ENCODE assay signal across 10 cellular contexts in genomic region chr2:24456610-24457556, GRCh38. TPM values are rescaled to one million over a fixed set of nuclear protein-coding genes. Genes with fewer than 3 reads are reported as not detected.
DNase-seq lines count a peak whose midpoint lies in the region; ATAC-seq and TF ChIP-seq lines count a peak whose summit lies in the region.
"Had no signal": no experiment of that assay in that cellular context is flagged by ENCODE, and none has a peak within 500 bp of the region (broad histone marks: within the 10 kb centered on the region; RNA-seq: fewer than 3 reads in every experiment).

No MANE protein-coding gene starts in this region.

- TF ChIP-seq CTCF in astrocyte of the spinal cord (IDR thresholded peaks at IDR 0.05; ENCODE audit: low read depth, low read length) (no peak), upper lobe of left lung (IDR thresholded peaks at IDR 0.05) (no peak)

- intact Hi-C loops in activated CD4-positive, alpha-beta memory T cell treated with anti-CD3 and anti-CD28 coated beads for 36 hours (cut with micrococcal nuclease): no loop called here
- intact Hi-C loops in left colon (cut with DNase I, micrococcal nuclease): no loop called here

- no peaks in the 10 kb centered on the region for H3K9me3 Mint-ChIP-seq in activated CD4-positive, alpha-beta memory T cell treated with anti-CD3 and anti-CD28 coated beads for 36 hours
- no peaks in the 10 kb centered on the region for H3K9me3 Mint-ChIP-seq in activated CD4-positive, alpha-beta memory T cell treated with anti-CD3 and anti-CD28 coated beads, Interleukin-2, amount 10 ng/mL, durations not matched to agents 7 days and 5 days

- CTCF ChIA-PET in activated CD4-positive, alpha-beta memory T cell treated with anti-CD3 and anti-CD28 coated beads for 36 hours (lab: Charles Lee): interaction anchor here (1.1 kb wide), 1 partner anchor 34 kb away, joined by 3 read pairs; no protein-coding TSS in a partner anchor
- CTCF ChIA-PET in activated CD4-positive, alpha-beta memory T cell treated with anti-CD3 and anti-CD28 coated beads, Interleukin-2, amount 10 ng/mL, durations not matched to agents 7 days and 5 days (lab: Charles Lee): no interaction called here

- H3K4me3 ChIP-seq in astrocyte of the spinal cord (ENCODE audit: low read depth, low read length) (no peak overlapping the region), upper lobe of left lung (no peak overlapping the region), HAP-1 (no peak overlapping the region)

- TF ChIP-seq EP300 in upper lobe of left lung (IDR thresholded peaks at IDR 0.05): no peak

- H3K4me1 ChIP-seq in upper lobe of left lung (peaks cover 0 to 14% (median 0%) of the 10 kb centered on the region in 4 donors), HAP-1 (peaks cover 4% of the 10 kb centered on the region)

- no peaks in the 10 kb centered on the region for H3K27me3 ChIP-seq in upper lobe of left lung
- peaks cover 2% of the 10 kb centered on the region; the same call in 1 of the 2 replicates for H3K27me3 ChIP-seq in HAP-1 (ENCODE audit: low read depth)

- no peak overlapping the region for H3K27ac ChIP-seq in upper lobe of left lung

- ATAC-seq in left colon (no peak), upper lobe of left lung (ENCODE audit: low FRiP score in 2 of 2) (peak; percentile 79 to 96), GM21717 (IDR thresholded peaks at IDR 0.05; ENCODE audit: unreplicated experiment) (no peak)

- DNase-seq in activated CD4-positive, alpha-beta memory T cell treated with anti-CD3 and anti-CD28 coated beads for 36 hours: peak; percentile 49
- no peak for DNase-seq in activated CD4-positive, alpha-beta memory T cell treated with anti-CD3 and anti-CD28 coated beads, Interleukin-2, amount 10 ng/mL, durations not matched to agents 7 days and 5 days
- DNase-seq in astrocyte of the spinal cord (ENCODE audit: low read depth, low spot score): peak; percentile 76
- DNase-seq in left colon: peak; percentile 41 to 54
- DNase-seq in upper lobe of left lung: peak in 1 of 2 donors; percentile 62
- DNase-seq in UCSD-AML1 (lab: John Stamatoyannopoulos, UW; ENCODE audit: unreplicated experiment): no peak
- DNase-seq in HAP-1 (ENCODE audit: low spot score in 2 of 2): no peak
- DNase-seq: CD4-positive, CD25-positive, alpha-beta regulatory T cell had no signal

- in situ Hi-C loops in astrocyte of the spinal cord (cut with HindIII; ENCODE audit: low sequenced_read_pairs) (no loop called here), HAP-1 (cut with MboI; ENCODE audit: low sequenced_read_pairs) (no loop called here)

- TF ChIP-seq POLR2A in upper lobe of left lung (IDR thresholded peaks at IDR 0.05): no peak

- peaks cover 9% of the 10 kb centered on the region for H3K4me1 Mint-ChIP-seq in activated CD4-positive, alpha-beta memory T cell treated with anti-CD3 and anti-CD28 coated beads for 36 hours (ENCODE audit: low read depth)
- H3K4me1 Mint-ChIP-seq in activated CD4-positive, alpha-beta memory T cell treated with anti-CD3 and anti-CD28 coated beads, Interleukin-2, amount 10 ng/mL, durations not matched to agents 7 days and 5 days: peaks cover 5% of the 10 kb centered on the region
- H3K4me1 Mint-ChIP-seq: CD4-positive, CD25-positive, alpha-beta regulatory T cell had no signal

- no peaks in the 10 kb centered on the region for H3K36me3 Mint-ChIP-seq in activated CD4-positive, alpha-beta memory T cell treated with anti-CD3 and anti-CD28 coated beads for 36 hours
- no peaks in the 10 kb centered on the region for H3K36me3 Mint-ChIP-seq in activated CD4-positive, alpha-beta memory T cell treated with anti-CD3 and anti-CD28 coated beads, Interleukin-2, amount 10 ng/mL, durations not matched to agents 7 days and 5 days (ENCODE audit: low read depth)
- H3K36me3 Mint-ChIP-seq: CD4-positive, CD25-positive, alpha-beta regulatory T cell had no signal

- H3K36me3 ChIP-seq in upper lobe of left lung (no peaks in the 10 kb centered on the region), HAP-1 (replicated peaks) (no peaks in the 10 kb centered on the region)

- peaks cover 2% of the 10 kb centered on the region for H3K27me3 Mint-ChIP-seq in activated CD4-positive, alpha-beta memory T cell treated with anti-CD3 and anti-CD28 coated beads for 36 hours
- H3K27me3 Mint-ChIP-seq in activated CD4-positive, alpha-beta memory T cell treated with anti-CD3 and anti-CD28 coated beads, Interleukin-2, amount 10 ng/mL, durations not matched to agents 7 days and 5 days: peaks cover 6% of the 10 kb centered on the region

- H3K4me3 Mint-ChIP-seq in activated CD4-positive, alpha-beta memory T cell treated with anti-CD3 and anti-CD28 coated beads for 36 hours: no peak overlapping the region
- H3K4me3 Mint-ChIP-seq in activated CD4-positive, alpha-beta memory T cell treated with anti-CD3 and anti-CD28 coated beads, Interleukin-2, amount 10 ng/mL, durations not matched to agents 7 days and 5 days: no peak overlapping the region
- H3K4me3 Mint-ChIP-seq: CD4-positive, CD25-positive, alpha-beta regulatory T cell; nephron had no signal

- WGBS in upper lobe of left lung, 2 donors: 65 to 76% methylated on average over 8 of the region's 8 CpGs

- POLR2A ChIA-PET in activated CD4-positive, alpha-beta memory T cell treated with anti-CD3 and anti-CD28 coated beads for 36 hours (lab: Charles Lee): no interaction called here
- POLR2A ChIA-PET in activated CD4-positive, alpha-beta memory T cell treated with anti-CD3 and anti-CD28 coated beads, Interleukin-2, amount 10 ng/mL, durations not matched to agents 7 days and 5 days (lab: Charles Lee): no interaction called here

- no peaks in the 10 kb centered on the region for H3K9me3 ChIP-seq in upper lobe of left lung
- H3K9me3 ChIP-seq in HAP-1: no peaks in the 10 kb centered on the region

- no peak overlapping the region for H3K27ac Mint-ChIP-seq in activated CD4-positive, alpha-beta memory T cell treated with anti-CD3 and anti-CD28 coated beads for 36 hours
- H3K27ac Mint-ChIP-seq in activated CD4-positive, alpha-beta memory T cell treated with anti-CD3 and anti-CD28 coated beads, Interleukin-2, amount 10 ng/mL, durations not matched to agents 7 days and 5 days: no peak overlapping the region
- H3K27ac Mint-ChIP-seq: CD4-positive, CD25-positive, alpha-beta regulatory T cell had no signal

RNA-seq across cellular contexts. Expression of gene NCOA1, which starts 34.2 kb away (rescaled TPM):
- 10 to 100 TPM; 21.3 to 24.0 TPM for total RNA-seq in activated CD4-positive, alpha-beta memory T cell treated with anti-CD3 and anti-CD28 coated beads for 36 hours
- 10 to 100 TPM; 15.8 to 16.6 TPM for total RNA-seq in activated CD4-positive, alpha-beta memory T cell treated with anti-CD3 and anti-CD28 coated beads, Interleukin-2, amount 10 ng/mL, durations not matched to agents 7 days and 5 days
- 10 to 100 TPM; 34.2 to 38.9 TPM for total RNA-seq in left colon
- total RNA-seq in upper lobe of left lung: 10 to 100 TPM; 38.3 to 68.1 (median 42.5) TPM

Comparison
In these comparisons a context has a peak if more than half of its experiments do, and no peak if none do; other contexts are left out.
1. DNase-seq: peak in activated CD4-positive, alpha-beta memory T cell treated with anti-CD3 and anti-CD28 coated beads for 36 hours (single experiment), astrocyte of the spinal cord (single experiment) and left colon (2 of 2); none in activated CD4-positive, alpha-beta memory T cell treated with anti-CD3 and anti-CD28 coated beads, Interleukin-2, amount 10 ng/mL, durations not matched to agents 7 days and 5 days (single experiment), UCSD-AML1 (single experiment) and HAP-1 (0 of 2).
2. ATAC-seq: peak in upper lobe of left lung (2 of 2); none in left colon (single experiment) and GM21717 (single experiment).